ENCODE assay signal across 8 cellular contexts in the genomic region with DNA sequence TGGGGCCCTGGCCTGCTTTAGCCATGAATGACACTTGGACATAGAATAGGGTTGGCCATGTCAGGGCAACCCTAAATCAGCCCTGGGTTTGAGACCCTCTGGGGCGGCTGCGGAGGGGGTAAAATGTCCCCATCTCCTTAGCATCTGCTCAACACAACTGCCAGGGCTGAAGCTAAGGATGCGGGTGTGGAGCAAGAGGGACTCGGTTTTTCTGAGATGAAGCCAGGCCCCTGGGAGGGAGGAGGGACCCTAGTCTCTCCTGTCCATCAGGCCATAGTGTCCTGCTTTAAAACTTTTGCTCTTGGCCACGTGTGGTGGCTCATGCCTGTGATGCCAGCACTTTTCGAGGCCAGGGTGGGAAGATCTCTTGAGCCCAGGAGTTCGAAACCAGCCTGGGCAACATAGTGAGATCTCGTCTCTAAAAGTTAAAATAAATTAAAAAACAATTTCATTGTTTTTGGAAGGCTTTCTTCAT. TPM values are rescaled to one million over a fixed set of nuclear protein-coding genes. Genes with fewer than 3 reads are reported as not detected.
A peak's percentile ranks its signal among the peaks of the same experiment; 100 is the strongest.
DNase-seq lines count a peak whose midpoint lies in the region; ATAC-seq, FAIRE-seq and TF ChIP-seq lines count a peak whose summit lies in the region.

No MANE protein-coding gene starts in this region.

- TF ChIP-seq CTCF in esophagus squamous epithelium (IDR thresholded peaks at IDR 0.05) (no peak), prostate gland (IDR thresholded peaks at IDR 0.05) (no peak)

- WGBS in esophagus squamous epithelium, 2 donors = 64 to 71% methylated on average over 7 to 8 of the region's 8 CpGs
- WGBS in prostate gland = 73% methylated on average over 8 of the region's 8 CpGs

- H3K27ac ChIP-seq in esophagus squamous epithelium (peak overlapping the region; percentile 77 to 89 (median 82)), prostate gland (peak overlapping the region; percentile 66 to 77)

- no peak for FAIRE-seq in RCC 7860 (lab: Jason Lieb, UNC)

- TF ChIP-seq POLR2A in esophagus squamous epithelium (IDR thresholded peaks at IDR 0.05) = no peak
- no peak for TF ChIP-seq POLR2A in prostate gland (IDR thresholded peaks at IDR 0.05)

- H3K27me3 ChIP-seq in esophagus squamous epithelium (no peaks in the 10 kb centered on the region), prostate gland (replicated peaks; ENCODE audit: insufficient read depth) (no peaks in the 10 kb centered on the region)

- H3K4me1 ChIP-seq in esophagus squamous epithelium (peaks cover 18 to 56% (median 47%) of the 10 kb centered on the region in 3 donors), prostate gland (replicated peaks) (no peaks in the 10 kb centered on the region)

- H3K36me3 ChIP-seq in esophagus squamous epithelium (peaks cover 0 to 26% (median 7%) of the 10 kb centered on the region in 3 donors), prostate gland (peaks cover 0 to 7% of the 10 kb centered on the region in 2 donors)

- no peak for ATAC-seq in left ventricle myocardium superior
- ATAC-seq in Right ventricle myocardium inferior = no peak

- DNase-seq in left ventricle myocardium superior (peak; percentile 32), Right ventricle myocardium inferior (ENCODE audit: missing footprints) (no peak), esophagus squamous epithelium (lab: John Stamatoyannopoulos, UW) (no peak), prostate gland (ENCODE audit: low spot score) (no peak), T-helper 9 cell (no peak), foreskin melanocyte (no peak), RCC 7860 (ENCODE audit: low spot score) (no peak), SK-N-DZ (ENCODE audit: low spot score) (no peak)

- H3K9me3 ChIP-seq in esophagus squamous epithelium (no peaks in the 10 kb centered on the region), prostate gland (no peaks in the 10 kb centered on the region)

- no peak overlapping the region for H3K4me3 ChIP-seq in esophagus squamous epithelium
- no peak overlapping the region for H3K4me3 ChIP-seq in prostate gland

- intact Hi-C loops in left ventricle myocardium superior (cut with micrococcal nuclease) = no loop called here
- intact Hi-C loops in Right ventricle myocardium inferior (cut with DNase I) = loop anchor here (1.0 to 5.0 kb wide), 3 partner anchors 33 to 168 kb away; a partner anchor contains a TSS
- intact Hi-C loops in esophagus squamous epithelium (cut with DNase I) = loop anchor here (5.0 kb wide), 1 partner anchor 36 kb away; no protein-coding TSS in a partner anchor
- intact Hi-C loops in prostate gland (cut with DNase I) = loop anchor here (1.0 kb wide), 1 partner anchor 33 kb away; a partner anchor contains a TSS

RNA-seq across cellular contexts. Expression of a gene that starts 0.8 kb away (rescaled TPM):
- total RNA-seq in left ventricle myocardium superior (142 TPM), Right ventricle myocardium inferior (227 TPM), esophagus squamous epithelium (100 to 1,000 TPM in 2 of 4 donors, 10 to 100 TPM in 2; 22.8 to 297 (median 140) TPM), prostate gland (100 to 1,000 TPM; 104 to 261 TPM)
- 1.5 and 3.6 TPM in 2 replicates for polyA plus RNA-seq in SK-N-DZ (2014; cell fraction: cytosol; rRNA removed)
- polyA plus RNA-seq in SK-N-DZ (2014; cell fraction: nucleus; rRNA removed) = 3.6 and 4.6 TPM in 2 replicates

RNA-seq across cellular contexts. Expression of a gene that starts 16.0 kb away (rescaled TPM):
- 10.9 TPM for total RNA-seq in left ventricle myocardium superior
- 14.4 TPM for total RNA-seq in Right ventricle myocardium inferior
- total RNA-seq in esophagus squamous epithelium = 10 to 100 TPM; 13.0 to 53.2 (median 25.8) TPM
- total RNA-seq in prostate gland = 10 to 100 TPM; 48.2 to 86.2 TPM
- 7.5 and 8.1 TPM in 2 replicates for polyA plus RNA-seq in SK-N-DZ (2014; cell fraction: cytosol; rRNA removed)
- polyA plus RNA-seq in SK-N-DZ (2014; cell fraction: nucleus; rRNA removed) = 8.9 and 12.6 TPM in 2 replicates

RNA-seq across cellular contexts. Expression of a gene that starts 32.5 kb away (rescaled TPM):
- 116 TPM for total RNA-seq in left ventricle myocardium superior
- total RNA-seq in Right ventricle myocardium inferior = 153 TPM
- total RNA-seq in esophagus squamous epithelium = 100 to 1,000 TPM in 2 of 4 donors, 10 to 100 TPM in 2; 25.2 to 375 (median 110) TPM
- 100 to 1,000 TPM in 1 of 2 donors, 10 to 100 TPM in 1; 52.7 to 176 TPM for total RNA-seq in prostate gland
- polyA plus RNA-seq in SK-N-DZ (2014; cell fraction: cytosol; rRNA removed) = 0.17 and 1.4 TPM in 2 replicates
- polyA plus RNA-seq in SK-N-DZ (2014; cell fraction: nucleus; rRNA removed) = 1.1 and 1.6 TPM in 2 replicates

RNA-seq across cellular contexts. Expression of a gene that starts 35.7 kb away (rescaled TPM):
- total RNA-seq in left ventricle myocardium superior (0.89 TPM), Right ventricle myocardium inferior (0.54 TPM), esophagus squamous epithelium (1 to 10 TPM in 1 of 4 donors, under 1 TPM in 1, not detected in 2; 0.53 to 1.3 TPM), prostate gland (1 to 10 TPM; 2.4 to 3.5 TPM)
- polyA plus RNA-seq in SK-N-DZ (2014; cell fraction: cytosol; rRNA removed) = not detected in 2 replicates
- 1.1 and 1.6 TPM in 2 replicates for polyA plus RNA-seq in SK-N-DZ (2014; cell fraction: nucleus; rRNA removed)

RNA-seq across cellular contexts. Expression of a gene that starts 37.1 kb away (rescaled TPM):
- total RNA-seq in left ventricle myocardium superior (6.4 TPM), Right ventricle myocardium inferior (5.7 TPM), esophagus squamous epithelium (10 to 100 TPM in 2 of 4 donors, 1 to 10 TPM in 2; 4.8 to 12.4 (median 9.5) TPM), prostate gland (10 to 100 TPM in 1 of 2 donors, 1 to 10 TPM in 1; 7.7 to 45.7 TPM)
- polyA plus RNA-seq in SK-N-DZ (2014; cell fraction: cytosol; rRNA removed) = 17.8 and 32.5 TPM in 2 replicates
- 31.9 and 48.0 TPM in 2 replicates for polyA plus RNA-seq in SK-N-DZ (2014; cell fraction: nucleus; rRNA removed)
